Comparison of ENCODE assay signal across 17 cellular contexts in the genomic region with DNA sequence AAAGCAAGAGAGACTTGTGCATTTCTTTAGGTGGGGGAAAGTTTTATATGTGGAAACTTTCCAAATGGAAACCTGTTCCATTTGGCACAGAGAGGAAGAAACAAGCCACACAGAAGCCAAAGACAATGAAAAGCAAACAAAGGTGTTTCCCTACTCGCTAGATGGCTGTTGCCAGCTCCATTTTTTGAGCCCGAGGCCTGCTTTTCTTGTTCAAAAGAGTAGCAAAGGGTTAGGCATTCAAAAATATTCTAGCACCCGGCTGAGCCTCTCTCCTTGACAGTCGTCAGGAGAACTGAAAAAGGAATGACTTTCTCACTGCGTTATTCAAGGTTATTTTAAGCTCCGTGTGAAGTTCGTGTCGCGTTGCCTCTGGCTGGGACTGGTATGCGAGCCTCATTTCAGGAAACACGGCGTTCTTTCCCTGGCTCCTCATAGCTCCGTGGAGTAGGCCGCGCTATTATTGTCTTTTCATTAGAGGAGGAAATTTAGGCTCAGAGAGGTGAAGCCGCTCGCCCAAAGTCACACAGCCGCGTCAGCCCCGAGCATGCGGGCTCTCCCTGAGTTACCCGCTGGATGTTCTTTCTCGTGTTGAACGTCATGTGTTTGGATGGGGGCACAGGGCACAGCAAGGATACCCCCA. TPM values are rescaled to one million over a fixed set of nuclear protein-coding genes. Genes with fewer than 3 reads are reported as not detected.
A peak's percentile ranks its signal among the peaks of the same experiment; 100 is the strongest.
DNase-seq lines count a peak whose midpoint lies in the region; ATAC-seq, FAIRE-seq and TF ChIP-seq lines count a peak whose summit lies in the region.
"Had no signal": no experiment of that assay in that cellular context is flagged by ENCODE, and none has a peak within 500 bp of the region (broad histone marks: within the 10 kb centered on the region; RNA-seq: fewer than 3 reads in every experiment).

No MANE protein-coding gene starts in this region.

- H4K91ac ChIP-seq in mesenchymal stem cell (ENCODE audit: low read length): no peak overlapping the region

- H3K23ac ChIP-seq in mesenchymal stem cell (ENCODE audit: low read length in 2 of 2): no peak overlapping the region

- H3K4me3 ChIP-seq in HUES6 (ENCODE audit: low read depth, low read length): peak overlapping the region; percentile 50; the same call in 1 of the 2 replicates
- peak overlapping the region; percentile 8 for H3K4me3 ChIP-seq in colonic mucosa
- H3K4me3 ChIP-seq in small intestine (ENCODE audit: low read depth in 1 of 2, low read length in 2 of 2): no peak overlapping the region
- H3K4me3 ChIP-seq in mesenchymal stem cell (ENCODE audit: insufficient read depth in 1 of 2, low read depth in 1 of 2, low read length in 2 of 2): no peak overlapping the region

- DNase-seq in colonic mucosa: no peak
- DNase-seq in left colon: no peak
- peak; percentile 32 for DNase-seq in small intestine
- DNase-seq in NCI-H748 treated with DMSO at 0.1 percent for 48 hours (lab: John Stamatoyannopoulos, UW): no peak
- DNase-seq in activated gamma-delta T cell (lab: John Stamatoyannopoulos, UW): no peak
- no peak for DNase-seq in mesenchymal stem cell
- DNase-seq in OCI-M1 (lab: John Stamatoyannopoulos, UW): no peak
- DNase-seq: activated T-cell treated with anti-CD3 and anti-CD28 coated beads, Interleukin-2, amount 50 U/mL, for 24 hours; CD4-positive, CD25-positive, alpha-beta regulatory T cell; cerebellar nuclear complex; KBM-7; NCI-H2081 treated with DMSO at 0.1 percent for 48 hours; RPMI8226; stimulated activated naive CD8-positive, alpha-beta T cell treated with anti-CD3 and anti-CD28 coated beads, Interleukin-15, Interleukin-2, amounts not matched to agents 100 U/mL and 50 U/mL, for 24 hours; WERI-Rb-1 had no signal

- H2BK12ac ChIP-seq in mesenchymal stem cell (ENCODE audit: low read length in 2 of 2): no peak overlapping the region

- H3K9me3 ChIP-seq in HUES6 (ENCODE audit: control insufficient read depth, insufficient read depth, low read depth, low read length): no peaks in the 10 kb centered on the region
- no peaks in the 10 kb centered on the region for H3K9me3 ChIP-seq in colonic mucosa
- H3K9me3 ChIP-seq in small intestine (ENCODE audit: control insufficient read depth, low read depth): no peaks in the 10 kb centered on the region
- H3K9me3 ChIP-seq in mesenchymal stem cell (ENCODE audit: control insufficient read depth, low read length): no peaks in the 10 kb centered on the region

- H2BK5ac ChIP-seq in mesenchymal stem cell (ENCODE audit: low read depth, low read length, poor library complexity, severe bottlenecking): no peak overlapping the region

- no peak overlapping the region for H3K18ac ChIP-seq in mesenchymal stem cell (ENCODE audit: low read depth in 1 of 2, low read length in 2 of 2)

- no peak overlapping the region for H2AK5ac ChIP-seq in mesenchymal stem cell (ENCODE audit: low read length, severe bottlenecking)

- no peak overlapping the region for H3K14ac ChIP-seq in mesenchymal stem cell (ENCODE audit: low read length in 2 of 2)

- intact Hi-C loops in colonic mucosa (cut with DNase I) (no loop called here), left colon (cut with DNase I, micrococcal nuclease) (no loop called here)

- H3K79me1 ChIP-seq in mesenchymal stem cell (replicated peaks; ENCODE audit: low read length, poor library complexity, severe bottlenecking): peaks cover 12% of the 10 kb centered on the region

- no peak overlapping the region for H2AFZ ChIP-seq in mesenchymal stem cell (ENCODE audit: low read depth, low read length)

- TF ChIP-seq CTCF in colonic mucosa (IDR thresholded peaks at IDR 0.05): no peak

- no peak for FAIRE-seq in small intestine (lab: Jason Lieb, UNC)

- H3K4me2 ChIP-seq in mesenchymal stem cell (ENCODE audit: low read length, poor library complexity, severe bottlenecking): no peak overlapping the region

- ATAC-seq in left colon: peak; percentile 58
- ATAC-seq: stimulated activated naive CD8-positive, alpha-beta T cell treated with anti-CD3 and anti-CD28 coated beads, Interleukin-15, Interleukin-2, amounts not matched to agents 100 U/mL and 50 U/mL, for 24 hours had no signal

- no peak overlapping the region for H2BK120ac ChIP-seq in mesenchymal stem cell (ENCODE audit: low read depth, low read length)

- H3K27me3 ChIP-seq in HUES6 (ENCODE audit: control insufficient read depth, insufficient read depth, low read length): peaks cover 26% of the 10 kb centered on the region
- no peaks in the 10 kb centered on the region for H3K27me3 ChIP-seq in colonic mucosa
- H3K27me3 ChIP-seq in small intestine (ENCODE audit: control insufficient read depth in 2 of 2, insufficient read depth in 2 of 2, low read length in 2 of 2): no peaks in the 10 kb centered on the region
- H3K27me3 ChIP-seq in mesenchymal stem cell (ENCODE audit: control insufficient read depth in 1 of 2, insufficient read depth in 1 of 2, low read length in 2 of 2): no peaks in the 10 kb centered on the region

- H3K4me1 ChIP-seq in HUES6 (ENCODE audit: control insufficient read depth, insufficient read depth, low read length) (peaks cover 10% of the 10 kb centered on the region), colonic mucosa (peaks cover 11% of the 10 kb centered on the region), small intestine (ENCODE audit: control insufficient read depth in 2 of 2, insufficient read depth in 1 of 2, low read depth in 1 of 2, low read length in 1 of 2) (peaks cover 2 to 4% of the 10 kb centered on the region in 2 donors), mesenchymal stem cell (ENCODE audit: control insufficient read depth, insufficient read depth, low read depth, low read length) (peaks cover 20% of the 10 kb centered on the region)

- H2BK15ac ChIP-seq in mesenchymal stem cell (ENCODE audit: low read depth, poor library complexity, severe bottlenecking): no peak overlapping the region

- WGBS in small intestine, 3 donors: 51 to 61% (median 55%) methylated on average over 24 of the region's 24 CpGs
- 69% methylated on average over 24 of the region's 24 CpGs for WGBS in mesenchymal stem cell

- H3K36me3 ChIP-seq in HUES6 (ENCODE audit: control insufficient read depth, insufficient read depth, low read length) (no peaks in the 10 kb centered on the region), colonic mucosa (no peaks in the 10 kb centered on the region), small intestine (ENCODE audit: control insufficient read depth in 2 of 2, insufficient read depth in 2 of 2, low read length in 2 of 2) (peaks cover 0 to 2% of the 10 kb centered on the region in 2 donors), mesenchymal stem cell (ENCODE audit: control insufficient read depth in 1 of 2, insufficient read depth in 2 of 2, low read depth in 1 of 2, low read length in 2 of 2) (peaks cover 11 to 36% of the 10 kb centered on the region in 2 experiments)
- H3K36me3 ChIP-seq: WERI-Rb-1 had no signal

- H3K4ac ChIP-seq in mesenchymal stem cell (ENCODE audit: low read depth in 1 of 2, low read length in 2 of 2): no peak overlapping the region

- H3K9ac ChIP-seq in HUES6 (ENCODE audit: low read length) (no peak overlapping the region), colonic mucosa (ENCODE audit: low read depth in 2 of 2, low read length in 2 of 2) (peak overlapping the region; percentile 84 to 86), mesenchymal stem cell (ENCODE audit: low read length) (no peak overlapping the region)

- H4K8ac ChIP-seq in mesenchymal stem cell (ENCODE audit: low read length): no peak overlapping the region

- no peak overlapping the region for H3K27ac ChIP-seq in HUES6 (ENCODE audit: low read depth, low read length)
- H3K27ac ChIP-seq in colonic mucosa: peak overlapping the region; percentile 65
- peak overlapping the region in 1 of 2 donors; percentile 64 for H3K27ac ChIP-seq in small intestine (ENCODE audit: low read depth in 1 of 2, low read length in 1 of 2)
- H3K27ac ChIP-seq in mesenchymal stem cell (ENCODE audit: low read length, poor library complexity, severe bottlenecking): no peak overlapping the region
- H3K27ac ChIP-seq: WERI-Rb-1 had no signal

RNA-seq across cellular contexts. Expression of gene TRPM4, which starts 7.6 kb away (rescaled TPM):
- 100 to 1,000 TPM; 175 to 307 TPM for total RNA-seq in colonic mucosa
- total RNA-seq in left colon: 100 to 1,000 TPM; 244 to 291 TPM
- 100 to 1,000 TPM in 2 of 3 donors, 10 to 100 TPM in 1; 66.1 to 298 (median 119) TPM for polyA plus RNA-seq in small intestine
- polyA plus RNA-seq in mesenchymal stem cell (2013, experiment 1 of 2): 30.1 TPM
- 30.7 TPM for polyA plus RNA-seq in mesenchymal stem cell (2013, experiment 2 of 2)
- total RNA-seq: CD4-positive, CD25-positive, alpha-beta regulatory T cell; natural killer cell treated with Interleukin-12 subunit alpha and Interleukin-12 subunit beta and Interleukin-15 and Interleukin-18, amount 100 ng/mL, for 72 hours had no signal
- polyA plus RNA-seq: CD4-positive, CD25-positive, alpha-beta regulatory T cell had no signal

RNA-seq across cellular contexts. Expression of gene HRC, which starts 10.0 kb away (rescaled TPM):
- 1 to 10 TPM in 1 of 2 donors, under 1 TPM in 1; 0.53 to 1.8 TPM for total RNA-seq in colonic mucosa
- 1 to 10 TPM; 1.2 to 1.3 TPM for total RNA-seq in left colon
- 1 to 10 TPM in 2 of 3 donors, under 1 TPM in 1; 0.67 to 2.6 (median 2.4) TPM for polyA plus RNA-seq in small intestine
- not detected for polyA plus RNA-seq in mesenchymal stem cell (2013, experiment 1 of 2)
- polyA plus RNA-seq in mesenchymal stem cell (2013, experiment 2 of 2): not detected
- total RNA-seq: CD4-positive, CD25-positive, alpha-beta regulatory T cell; natural killer cell treated with Interleukin-12 subunit alpha and Interleukin-12 subunit beta and Interleukin-15 and Interleukin-18, amount 100 ng/mL, for 72 hours had no signal
- polyA plus RNA-seq: CD4-positive, CD25-positive, alpha-beta regulatory T cell had no signal

RNA-seq across cellular contexts. Expression of gene PPFIA3, which starts 45.9 kb away (rescaled TPM):
- total RNA-seq in colonic mucosa (10 to 100 TPM; 27.5 to 36.3 TPM), left colon (10 to 100 TPM; 21.8 to 24.2 TPM)
- polyA plus RNA-seq in small intestine: 10 to 100 TPM; 28.2 to 48.6 (median 32.0) TPM
- polyA plus RNA-seq in mesenchymal stem cell (2013, experiment 1 of 2): 4.4 TPM
- 4.5 TPM for polyA plus RNA-seq in mesenchymal stem cell (2013, experiment 2 of 2)

RNA-seq across cellular contexts. Expression of gene C19orf73, which starts 46.3 kb away (rescaled TPM):
- total RNA-seq in colonic mucosa: 1 to 10 TPM; 3.5 to 4.8 TPM
- 1 to 10 TPM; 1.8 to 2.0 TPM for total RNA-seq in left colon
- 1 to 10 TPM; 3.8 to 7.6 (median 5.0) TPM for polyA plus RNA-seq in small intestine
- 0.79 TPM for polyA plus RNA-seq in mesenchymal stem cell (2013, experiment 1 of 2)
- polyA plus RNA-seq in mesenchymal stem cell (2013, experiment 2 of 2): 0.79 TPM

RNA-seq across cellular contexts. Expression of gene LIN7B, which starts 51.1 kb away (rescaled TPM):
- 10 to 100 TPM; 11.8 to 14.6 TPM for total RNA-seq in colonic mucosa
- 10 to 100 TPM in 1 of 2 donors, 1 to 10 TPM in 1; 8.8 to 11.4 TPM for total RNA-seq in left colon
- 10 to 100 TPM in 2 of 3 donors, 1 to 10 TPM in 1; 8.4 to 21.9 (median 20.5) TPM for polyA plus RNA-seq in small intestine
- 5.4 TPM for polyA plus RNA-seq in mesenchymal stem cell (2013, experiment 1 of 2)
- polyA plus RNA-seq in mesenchymal stem cell (2013, experiment 2 of 2): 5.1 TPM

Comparison
In these comparisons a context has a peak if more than half of its experiments do, and no peak if none do; other contexts are left out.
1. H3K4me3 ChIP-seq: peak in HUES6 (single experiment) and colonic mucosa (single experiment); none in small intestine (0 of 2) and mesenchymal stem cell (0 of 2).
2. H3K9ac ChIP-seq: peak in colonic mucosa (2 of 2); none in HUES6 (single experiment) and mesenchymal stem cell (single experiment).